Comparison of ENCODE assay signal across 8 cellular contexts in the genomic region with DNA sequence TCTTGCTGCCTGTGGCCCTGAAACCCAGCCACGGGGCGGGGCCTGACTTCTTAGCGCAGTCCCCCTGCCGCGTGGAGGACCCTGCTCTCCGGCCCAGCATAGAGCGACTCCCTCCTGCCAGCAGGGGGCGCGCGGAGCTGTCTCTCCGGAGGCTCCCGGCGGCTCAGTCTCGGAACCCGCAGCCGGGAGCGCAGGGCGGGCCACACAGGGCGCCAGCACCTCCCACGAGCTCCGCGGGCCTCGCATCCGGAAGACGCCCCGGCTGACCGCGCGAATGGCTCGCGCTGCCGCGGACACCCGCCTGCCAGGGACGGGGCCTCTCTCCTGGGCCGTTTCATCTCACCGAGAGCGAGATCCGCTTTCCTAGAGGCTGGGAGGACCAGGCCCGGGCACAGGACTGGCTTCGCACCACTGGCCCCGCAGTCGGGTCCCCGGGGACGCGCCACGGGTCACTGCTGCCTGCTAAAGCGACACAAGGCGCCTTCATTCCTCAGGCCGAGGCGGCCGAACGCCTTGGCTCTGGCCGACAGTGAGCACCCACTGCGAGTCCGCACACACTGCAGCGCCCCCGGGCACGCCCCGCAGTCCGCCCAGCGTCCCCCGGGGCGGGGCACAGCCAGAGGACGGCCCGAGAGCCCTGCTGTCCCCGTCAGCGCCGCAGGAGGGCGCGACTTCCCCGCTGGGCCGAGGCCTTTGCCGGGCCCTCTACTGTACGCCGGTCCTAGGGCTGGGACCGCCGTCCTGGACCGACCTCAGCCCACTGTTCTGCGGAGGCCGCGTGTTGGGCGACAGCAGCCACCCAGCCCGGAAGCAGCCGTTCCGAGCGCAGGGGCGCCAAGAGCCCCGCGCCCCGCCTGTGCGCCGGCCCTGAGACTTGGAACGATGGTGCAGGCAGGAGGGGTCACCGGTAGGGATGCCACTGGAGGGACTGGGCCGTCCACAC. TPM values are rescaled to one million over a fixed set of nuclear protein-coding genes. Genes with fewer than 3 reads are reported as not detected.
A peak's percentile ranks its signal among the peaks of the same experiment; 100 is the strongest.
DNase-seq lines count a peak whose midpoint lies in the region; ATAC-seq and TF ChIP-seq lines count a peak whose summit lies in the region.

No MANE protein-coding gene starts in this region.

- peaks cover 10% of the 10 kb centered on the region for H3K4me1 Mint-ChIP-seq in endodermal cell

- H3K4me1 ChIP-seq in endodermal cell (ENCODE audit: control insufficient read depth, insufficient read depth, low read length), result peaks cover 3% of the 10 kb centered on the region

- H3K36me3 ChIP-seq in endodermal cell (ENCODE audit: control insufficient read depth, insufficient read depth, low read length), result no peaks in the 10 kb centered on the region

- H3K27me3 ChIP-seq in endodermal cell (ENCODE audit: control insufficient read depth, insufficient read depth, low read length, poor library complexity, severe bottlenecking), result peaks cover 28% of the 10 kb centered on the region

- H3K9me3 ChIP-seq in endodermal cell (ENCODE audit: control insufficient read depth, low read length), result no peaks in the 10 kb centered on the region

- H3K36me3 Mint-ChIP-seq in endodermal cell (ENCODE audit: low read depth), result no peaks in the 10 kb centered on the region

- no peak overlapping the region for H3K27ac Mint-ChIP-seq in endodermal cell

- peaks cover 24% of the 10 kb centered on the region for H3K27me3 Mint-ChIP-seq in endodermal cell (ENCODE audit: insufficient read depth)

- no peak overlapping the region for H3K27ac ChIP-seq in endodermal cell (ENCODE audit: low read depth, low read length)

- H3K9ac ChIP-seq in endodermal cell (ENCODE audit: extremely low read depth, low read length, poor library complexity, severe bottlenecking), result no peak overlapping the region

- no peaks in the 10 kb centered on the region for H3K9me3 Mint-ChIP-seq in endodermal cell

- ATAC-seq in GM19438 (IDR thresholded peaks at IDR 0.05; ENCODE audit: low read depth, unreplicated experiment) (peak; percentile 91), HG03565 (IDR thresholded peaks at IDR 0.05; ENCODE audit: unreplicated experiment) (peak; percentile 79)

- peak overlapping the region; percentile 47 for H3K4me3 Mint-ChIP-seq in endodermal cell

- peak overlapping the region; percentile 81 for H3K4me3 ChIP-seq in endodermal cell (ENCODE audit: low read length)

- WGBS in endodermal cell (ENCODE audit: insufficient coverage in 1 of 2, insufficient read length in 1 of 2), 2 experiments, result 0 to 1% methylated on average over 23 to 96 of the region's 96 CpGs

- TF ChIP-seq CTCF in endodermal cell (conservative IDR thresholded peaks at IDR 0.05), result peak; percentile 85

- DNase-seq in COLO829 (ENCODE audit: low spot score) (peak; percentile 65), NK-92 (lab: John Stamatoyannopoulos, UW; ENCODE audit: unreplicated experiment) (peak; percentile 44), endodermal cell (peak; percentile 97), midbrain (lab: John Stamatoyannopoulos, UW) (peak; percentile 93)
- DNase-seq in activated CD8-positive, alpha-beta memory T cell treated with anti-CD3 and anti-CD28 coated beads for 48 hours (ENCODE audit: low read depth in 2 of 3, low spot score in 2 of 3), result peak; percentile 75 to 91 (median 86)
- peak; percentile 80 to 81 for DNase-seq in stimulated activated CD8-positive, alpha-beta memory T cell treated with anti-CD3 and anti-CD28 coated beads, Interleukin-15, amount 100 ng/mL, for 4 hours (ENCODE audit: low read depth in 2 of 2)

RNA-seq across cellular contexts. Expression of gene ARHGEF4, which starts 39.0 kb away (rescaled TPM):
- total RNA-seq in endodermal cell, result 10 to 100 TPM; 50.3 to 54.7 TPM
- polyA plus RNA-seq in endodermal cell (2013, experiment 1 of 2), result 18.8 TPM
- 16.0 TPM for polyA plus RNA-seq in endodermal cell (2013, experiment 2 of 2)

RNA-seq across cellular contexts. Expression of gene AMER3, which starts 42.4 kb away (rescaled TPM):
- total RNA-seq in endodermal cell, result 1 to 10 TPM in 1 of 2 donors, under 1 TPM in 1; 0.91 to 2.3 TPM
- 0.57 TPM for polyA plus RNA-seq in endodermal cell (2013, experiment 1 of 2)
- 0.41 TPM for polyA plus RNA-seq in endodermal cell (2013, experiment 2 of 2)

Comparison
In these comparisons a context has a peak if more than half of its experiments do, and no peak if none do; other contexts are left out.
1. DNase-seq: peak in every context shown above with its lines; median percentile 97 in endodermal cell; 93 in midbrain; 86 in activated CD8-positive, alpha-beta memory T cell treated with anti-CD3 and anti-CD28 coated beads for 48 hours; 80 in stimulated activated CD8-positive, alpha-beta memory T cell treated with anti-CD3 and anti-CD28 coated beads, Interleukin-15, amount 100 ng/mL, for 4 hours; 65 in COLO829; 44 in NK-92.